Comparison of ENCODE assay signal across 1 cellular context in the genomic region with DNA sequence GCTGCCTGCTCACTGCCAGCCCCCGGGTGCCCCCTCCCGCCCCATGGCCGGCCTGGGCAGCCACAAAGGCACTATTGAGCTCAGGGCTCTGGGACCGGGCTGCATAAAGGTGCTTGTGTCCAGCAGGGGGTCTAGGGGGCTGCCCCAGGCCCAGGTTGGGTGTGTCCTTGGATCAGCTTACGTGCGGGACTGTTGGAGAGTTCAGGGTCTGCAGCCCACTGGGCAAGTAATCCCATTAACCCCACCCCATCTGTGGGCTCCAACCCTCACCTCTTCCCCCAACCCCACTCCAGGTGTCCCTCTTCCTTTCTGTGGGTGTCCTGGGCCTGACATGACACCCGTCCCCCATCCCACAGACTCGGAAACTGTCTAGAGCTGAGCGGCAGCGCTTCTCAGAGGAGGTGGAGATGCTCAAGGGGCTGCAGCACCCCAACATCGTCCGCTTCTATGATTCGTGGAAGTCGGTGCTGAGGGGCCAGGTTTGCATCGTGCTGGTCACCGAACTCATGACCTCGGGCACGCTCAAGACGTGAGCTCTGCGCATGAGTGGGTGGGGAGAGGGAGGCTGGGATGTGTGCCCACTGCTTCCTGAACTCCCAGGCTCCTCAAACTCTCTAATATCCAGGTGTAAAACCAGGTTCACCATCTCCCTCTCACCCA.
A peak's percentile ranks its signal among the peaks of the same experiment; 100 is the strongest.
TF ChIP-seq lines count a peak whose summit lies in the region.

No MANE protein-coding gene starts in this region.

TF ChIP-seq in endothelial cell of umbilical vein, 7 proteins besides CTCF, POLR2A, EP300 and RAD21:
- TF ChIP-seq EZH2 (IDR thresholded peaks at IDR 0.05; ENCODE audit: borderline replicate concordance, low read depth, low read length, severe bottlenecking), result peak; percentile 59
- TF ChIP-seq GATA2 (IDR thresholded peaks at IDR 0.05; ENCODE audit: insufficient read depth, insufficient read length, low read depth, low read length), result no peak
